Comparison of ENCODE assay signal across 1 cellular context in genomic region chr3:4757949-4758855, GRCh38.
TF ChIP-seq lines count a peak whose summit lies in the region.

No MANE protein-coding gene starts in this region.

TF ChIP-seq in H1, 55 proteins besides CTCF, POLR2A, EP300 and RAD21:
- TF ChIP-seq JUN (IDR thresholded peaks at IDR 0.05; ENCODE audit: low read depth, low read length), result no peak
- no peak for TF ChIP-seq YY1 (IDR thresholded peaks at IDR 0.05; ENCODE audit: low read depth, low read length)
- 0 out of 2 replicates have a peak, but pooled peaks have one; percentile 13 for TF ChIP-seq TEAD4 (IDR thresholded peaks at IDR 0.05; ENCODE audit: low read depth, low read length)
- TF ChIP-seq EGR1 (IDR thresholded peaks at IDR 0.05; ENCODE audit: borderline replicate concordance, low read depth, low read length), result no peak
- TF ChIP-seq POLR2AphosphoS5 (IDR thresholded peaks at IDR 0.05; ENCODE audit: low read depth, low read length), result no peak
